In the genomic region with DNA sequence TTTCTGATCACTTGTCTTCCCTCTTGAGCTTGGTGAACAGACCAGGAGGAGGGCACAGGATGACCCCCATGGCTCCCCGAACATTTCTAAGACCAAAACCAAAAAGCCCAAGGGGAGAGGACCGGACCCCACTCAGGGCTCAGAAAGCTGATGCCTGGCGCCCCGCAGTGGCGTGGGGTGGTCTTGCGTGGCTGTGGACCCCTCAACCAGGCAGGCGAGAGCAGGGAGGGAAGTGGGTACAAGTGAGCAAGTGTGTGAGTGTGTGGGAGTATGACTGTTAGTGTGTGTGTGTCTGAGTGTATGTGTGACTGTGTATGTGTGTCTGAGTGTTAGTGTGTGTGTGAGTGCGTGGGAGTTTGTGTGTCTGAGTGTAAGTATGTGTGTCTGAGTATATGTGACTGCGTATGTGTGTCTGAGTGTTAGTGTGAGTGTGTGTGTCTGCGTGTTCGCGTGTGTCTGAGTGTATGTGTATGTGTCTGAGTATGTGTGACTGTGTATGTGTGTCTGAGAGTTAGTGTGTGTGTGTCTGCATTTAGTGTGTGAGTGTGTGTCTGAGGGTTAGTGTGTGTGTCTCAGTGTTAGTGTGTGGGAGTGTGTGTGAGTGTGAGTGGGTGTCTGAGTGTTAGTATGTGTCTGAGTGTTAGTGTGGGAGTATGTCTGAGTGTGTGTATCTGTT, we compare ENCODE assay signal across 21 cellular contexts. TPM values are rescaled to one million over a fixed set of nuclear protein-coding genes. Genes with fewer than 3 reads are reported as not detected.
DNase-seq lines count a peak whose midpoint lies in the region; ATAC-seq, FAIRE-seq and TF ChIP-seq lines count a peak whose summit lies in the region.
"Had no signal": no experiment of that assay in that cellular context is flagged by ENCODE, and none has a peak within 500 bp of the region (broad histone marks: within the 10 kb centered on the region; RNA-seq: fewer than 3 reads in every experiment).

No MANE protein-coding gene starts in this region.

- CTCF ChIA-PET in K562 (lab: Yijun Ruan, JAX; ENCODE audit: low intra/inter-chr PET ratio): no interaction called here
- CTCF ChIA-PET in activated naive CD4-positive, alpha-beta T cell treated with anti-CD3 and anti-CD28 coated beads for 36 hours (lab: Charles Lee): no interaction called here

- no peak overlapping the region for H3K27ac Mint-ChIP-seq in activated naive CD4-positive, alpha-beta T cell treated with anti-CD3 and anti-CD28 coated beads for 36 hours
- H3K27ac Mint-ChIP-seq: activated CD4-positive, alpha-beta memory T cell treated with anti-CD3 and anti-CD28 coated beads for 36 hours; activated T-cell treated with anti-CD3 and anti-CD28 coated beads, Interleukin-2, amount 50 U/mL, for 24 hours; stimulated activated memory B cell treated with anti-CD40 and anti-IgM and Interleukin-4, amounts not matched to agents 10 μg/mL and 1 μg/mL and 100 μg/mL, for 72 hours had no signal

- H3K79me2 ChIP-seq in K562 (ENCODE audit: control insufficient read depth, insufficient read depth, low read length): no peaks in the 10 kb centered on the region

- no peak overlapping the region for H3K14ac ChIP-seq in neuronal stem cell (ENCODE audit: low read length)

- H3K9me3 ChIP-seq in K562 (replicated peaks; ENCODE audit: control insufficient read depth, insufficient read depth, low read depth, low read length): no peaks in the 10 kb centered on the region
- peaks cover 0 to 4% of the 10 kb centered on the region in 2 donors for H3K9me3 ChIP-seq in neuronal stem cell (replicated peaks in 1 of 2; ENCODE audit: control insufficient read depth in 2 of 2, insufficient read depth in 1 of 2, low read depth in 1 of 2, low read length in 2 of 2)
- H3K9me3 ChIP-seq: tibial artery had no signal

- H3K36me3 Mint-ChIP-seq in activated naive CD4-positive, alpha-beta T cell treated with anti-CD3 and anti-CD28 coated beads for 36 hours (ENCODE audit: low read depth): no peaks in the 10 kb centered on the region
- H3K36me3 Mint-ChIP-seq: activated CD4-positive, alpha-beta memory T cell treated with anti-CD3 and anti-CD28 coated beads for 36 hours; stimulated activated memory B cell treated with anti-CD40 and anti-IgM and Interleukin-4, amounts not matched to agents 10 μg/mL and 1 μg/mL and 100 μg/mL, for 72 hours had no signal

- H3K27me3 Mint-ChIP-seq in activated naive CD4-positive, alpha-beta T cell treated with anti-CD3 and anti-CD28 coated beads for 36 hours (ENCODE audit: low read depth): no peaks in the 10 kb centered on the region
- H3K27me3 Mint-ChIP-seq: activated T-cell treated with anti-CD3 and anti-CD28 coated beads, Interleukin-2, amount 50 U/mL, for 24 hours had no signal

- H3K9ac ChIP-seq in K562 (ENCODE audit: insufficient read depth in 1 of 2, low read depth in 2 of 2, low read length in 2 of 2) (no peak overlapping the region), neuronal stem cell (ENCODE audit: low read depth, low read length, poor library complexity) (peak overlapping the region; percentile 65)
- H3K9ac ChIP-seq: BLaER1 treated with 17β-estradiol and CSF1 and Interleukin-3, amounts not matched to agents 10 nM and 100 nM had no signal

- H4K20me1 ChIP-seq in K562 (replicated peaks; ENCODE audit: control insufficient read depth, insufficient read depth, low read length): no peaks in the 10 kb centered on the region
- H4K20me1 ChIP-seq: BLaER1 treated with 17β-estradiol and CSF1 and Interleukin-3, amounts not matched to agents 10 nM and 100 nM had no signal

- H2AFZ ChIP-seq in K562 (ENCODE audit: low read depth, low read length) (no peak overlapping the region), neuronal stem cell (ENCODE audit: low read length) (no peak overlapping the region)

- no peak overlapping the region for H2BK120ac ChIP-seq in neuronal stem cell (ENCODE audit: low read depth, low read length)

- ATAC-seq in K562 (no peak), HG03521 (IDR thresholded peaks at IDR 0.05; ENCODE audit: unreplicated experiment) (no peak)

- TF ChIP-seq CTCF in GM12873 (IDR thresholded peaks at IDR 0.05; ENCODE audit: insufficient read depth, low read depth, low read length, missing control alignments) (peak; percentile 33), K562 (IDR thresholded peaks at IDR 0.05 in 2 of 3, conservative IDR thresholded peaks at IDR 0.05 in 1 of 3; ENCODE audit: insufficient read depth in 2 of 3, low read depth in 1 of 3, low read length in 3 of 3) (no peak)

- TF ChIP-seq POLR2A in K562 (conservative IDR thresholded peaks at IDR 0.05): no peak

- no peak overlapping the region for H3K18ac ChIP-seq in neuronal stem cell (ENCODE audit: low read length)

- peaks cover 4% of the 10 kb centered on the region for H3K9me1 ChIP-seq in K562 (ENCODE audit: control insufficient read depth, insufficient read depth, low read length)

- H3K23ac ChIP-seq in neuronal stem cell (ENCODE audit: low read depth, low read length, poor library complexity): no peak overlapping the region

- TF ChIP-seq EP300 in K562 (IDR thresholded peaks at IDR 0.05; ENCODE audit: low read length): no peak

- H3K9me3 Mint-ChIP-seq in activated naive CD4-positive, alpha-beta T cell treated with anti-CD3 and anti-CD28 coated beads for 36 hours: no peaks in the 10 kb centered on the region
- H3K9me3 Mint-ChIP-seq: activated CD4-positive, alpha-beta memory T cell treated with anti-CD3 and anti-CD28 coated beads for 36 hours; activated T-cell treated with anti-CD3 and anti-CD28 coated beads, Interleukin-2, amount 50 U/mL, for 24 hours; stimulated activated memory B cell treated with anti-CD40 and anti-IgM and Interleukin-4, amounts not matched to agents 10 μg/mL and 1 μg/mL and 100 μg/mL, for 72 hours had no signal

- in situ Hi-C loops in KBM-7 (cut with MboI; ENCODE audit: low pct_unique_long_range_greater_than_20kb, low sequenced_read_pairs): no loop called here
- in situ Hi-C loops in K562 (cut with MboI): no loop called here

- H3K4me1 Mint-ChIP-seq in activated naive CD4-positive, alpha-beta T cell treated with anti-CD3 and anti-CD28 coated beads for 36 hours (ENCODE audit: low read depth): no peaks in the 10 kb centered on the region
- H3K4me1 Mint-ChIP-seq: stimulated activated memory B cell treated with anti-CD40 and anti-IgM and Interleukin-4, amounts not matched to agents 10 μg/mL and 1 μg/mL and 100 μg/mL, for 72 hours had no signal

- H3K36me3 ChIP-seq in K562 (ENCODE audit: control insufficient read depth, insufficient read depth, low read length) (no peaks in the 10 kb centered on the region), neuronal stem cell (replicated peaks in 1 of 2; ENCODE audit: control insufficient read depth in 2 of 2, insufficient read depth in 2 of 2, low read length in 2 of 2) (peaks cover 0 to 1% of the 10 kb centered on the region in 2 donors)
- H3K36me3 ChIP-seq: BLaER1 treated with 17β-estradiol and CSF1 and Interleukin-3, amounts not matched to agents 10 nM and 100 nM; tibial artery had no signal

- peak; percentile 82 for FAIRE-seq in K562 (lab: Jason Lieb, UNC)
- FAIRE-seq: GM19239 had no signal

- no peak overlapping the region for H2BK5ac ChIP-seq in neuronal stem cell (ENCODE audit: low read length)

- no TSS peak for BruUV-seq in K562 (replicated peaks; lab: Mats Ljungman, UMichigan)

- H3K27ac ChIP-seq in K562 (ENCODE audit: extremely low read depth, low read depth, low read length) (no peak overlapping the region; the same call in 2 of the 3 replicates), neuronal stem cell (replicated peaks; ENCODE audit: low read length) (no peak overlapping the region)
- H3K27ac ChIP-seq: BLaER1 treated with 17β-estradiol and CSF1 and Interleukin-3, amounts not matched to agents 10 nM and 100 nM; tibial artery had no signal

- intact Hi-C loops in K562 (cut with micrococcal nuclease): no loop called here
- intact Hi-C loops in activated naive CD4-positive, alpha-beta T cell treated with anti-CD3 and anti-CD28 coated beads for 36 hours (cut with micrococcal nuclease): no loop called here

- TF ChIP-seq RAD21 in K562 (CRISPR knock-in tag; conservative IDR thresholded peaks at IDR 0.05 in 1 of 2, IDR thresholded peaks at IDR 0.05 in 1 of 2): no peak

- POLR2A ChIA-PET in K562 (lab: Yijun Ruan, JAX): interaction anchor here (0.6 kb wide), 1 partner anchor 30 kb away, joined by 3 read pairs; no protein-coding TSS in a partner anchor

- H3K4me1 ChIP-seq in K562 (replicated peaks in 1 of 2; ENCODE audit: control insufficient read depth in 2 of 2, insufficient read depth in 2 of 2, low read length in 2 of 2) (0 out of 5 replicates have a peak, but pooled peaks cover 0 to 6% of the 10 kb centered on the region in 2 experiments), neuronal stem cell (ENCODE audit: control insufficient read depth in 2 of 2, insufficient read depth in 1 of 2, low read depth in 1 of 2, low read length in 2 of 2) (no peaks in the 10 kb centered on the region)

- no peak overlapping the region for H3K4me3 ChIP-seq in K562
- peak overlapping the region in 1 of 2 donors; percentile 63 for H3K4me3 ChIP-seq in neuronal stem cell (ENCODE audit: low read length in 2 of 2)
- H3K4me3 ChIP-seq: BLaER1 treated with 17β-estradiol and CSF1 and Interleukin-3, amounts not matched to agents 10 nM and 100 nM; tibial artery had no signal

- no peak overlapping the region for H3K4ac ChIP-seq in neuronal stem cell (ENCODE audit: low read length)

- H2BK12ac ChIP-seq in neuronal stem cell (ENCODE audit: low read length): no peak overlapping the region

- no peak overlapping the region for H2BK15ac ChIP-seq in neuronal stem cell (ENCODE audit: low read length)

- DNase-seq in KBM-7 (peak; percentile 42), K562 (ENCODE audit: extremely low read depth in 1 of 4, low spot score in 3 of 4) (no peak), neuronal stem cell (ENCODE audit: low spot score) (no peak), A172 (ENCODE audit: low spot score) (no peak), NCI-H1105 (lab: John Stamatoyannopoulos, UW) (no peak)
- no peak for DNase-seq in activated naive CD4-positive, alpha-beta T cell treated with anti-CD3 and anti-CD28 coated beads for 36 hours
- DNase-seq: activated CD4-positive, alpha-beta memory T cell treated with anti-CD3 and anti-CD28 coated beads for 36 hours; activated naive CD4-positive, alpha-beta T cell treated with anti-CD3 and anti-CD28 coated beads, Interleukin-2, amount 50 U/mL, for 16 hours; activated T-cell treated with anti-CD3 and anti-CD28 coated beads, Interleukin-2, amount 50 U/mL, for 24 hours; cortex of kidney; DMS 273 treated with DMSO at 0.1 percent for 48 hours; midbrain; NCI-H345; retina; SW 1271; tibial artery had no signal

- no peak overlapping the region for H2AK5ac ChIP-seq in neuronal stem cell (ENCODE audit: low read depth, low read length)

- H3K79me1 ChIP-seq in neuronal stem cell (ENCODE audit: low read depth, low read length): no peaks in the 10 kb centered on the region

- 4% methylated on average over 12 of the region's 12 CpGs for WGBS in K562 (ENCODE audit: insufficient coverage, low coverage, missing lambda C conversion rate)
- 100% methylated on average over 2 of the region's 12 CpGs; no CpG with 5 or more reads in 1 of the 2 donors for WGBS in neuronal stem cell (ENCODE audit: extremely low coverage in 2 of 2, insufficient read length in 2 of 2, insufficient replicate concordance in 1 of 2), 2 donors

- H4K91ac ChIP-seq in neuronal stem cell (ENCODE audit: low read depth, low read length, poor library complexity): no peak overlapping the region

- peaks cover 86 to 96% of the 10 kb centered on the region in 2 experiments for H3K27me3 ChIP-seq in K562 (ENCODE audit: control insufficient read depth in 2 of 2, insufficient read depth in 2 of 2, low read length in 2 of 2)
- H3K27me3 ChIP-seq in neuronal stem cell (ENCODE audit: control insufficient read depth in 3 of 3, insufficient read depth in 3 of 3, low read depth in 1 of 3, low read length in 3 of 3): peaks cover 0 to 24% (median 0%) of the 10 kb centered on the region in 3 experiments
- H3K27me3 ChIP-seq: BLaER1 treated with 17β-estradiol and CSF1 and Interleukin-3, amounts not matched to agents 10 nM and 100 nM had no signal

- H3K4me2 ChIP-seq in K562 (ENCODE audit: insufficient read depth, low read length) (no peak overlapping the region), neuronal stem cell (ENCODE audit: insufficient read depth, low read length, poor library complexity, severe bottlenecking) (no peak overlapping the region)

- no peak overlapping the region for H4K8ac ChIP-seq in neuronal stem cell (ENCODE audit: low read depth, low read length)

- no peak overlapping the region for H3K4me3 Mint-ChIP-seq in activated naive CD4-positive, alpha-beta T cell treated with anti-CD3 and anti-CD28 coated beads for 36 hours
- H3K4me3 Mint-ChIP-seq: activated CD4-positive, alpha-beta memory T cell treated with anti-CD3 and anti-CD28 coated beads for 36 hours; activated T-cell treated with anti-CD3 and anti-CD28 coated beads, Interleukin-2, amount 50 U/mL, for 24 hours; stimulated activated memory B cell treated with anti-CD40 and anti-IgM and Interleukin-4, amounts not matched to agents 10 μg/mL and 1 μg/mL and 100 μg/mL, for 72 hours had no signal

RNA-seq across cellular contexts. Expression of a gene that starts 34.0 kb away (rescaled TPM):
- total RNA-seq in K562 (2011; cell fraction: chromatin; rRNA removed; ENCODE audit: low replicate concordance): 622 and 799 TPM in 2 replicates
- total RNA-seq in K562 (2011; cell fraction: nucleolus; rRNA removed): 847 and 892 TPM in 2 replicates
- total RNA-seq in K562 (2011; cell fraction: nucleoplasm; rRNA removed): 1,016 and 1,247 TPM in 2 replicates
- total RNA-seq in K562 (2014; rRNA removed): 294 and 361 TPM in 2 replicates
- 236 and 238 TPM in 2 replicates for total RNA-seq in K562 (2014; rRNA removed; fragmentation: Illumina TruSeq; extraction: Trizol)
- 173 and 188 TPM in 2 replicates for total RNA-seq in K562 (2015; rRNA removed; fragmentation: Illumina TruSeq; extraction: Trizol)
- 254 and 296 TPM in 2 replicates for total RNA-seq in K562 (2021)
- polyA plus RNA-seq in K562 (2011; rRNA removed): 625 and 787 TPM in 2 replicates
- 709 and 1,098 TPM in 2 replicates for polyA plus RNA-seq in K562 (2011; cell fraction: cytosol; rRNA removed)
- 446 and 453 TPM in 2 replicates for polyA plus RNA-seq in K562 (2011; cell fraction: nucleus; rRNA removed)
- polyA plus RNA-seq in K562 (2012): 116 and 259 TPM in 2 replicates
- polyA plus RNA-seq in K562 (2014; fragmentation: Illumina TruSeq; extraction: Trizol): 188 and 224 TPM in 2 replicates
- polyA plus RNA-seq in K562 (2014; fragmentation: Nextera tagmentation; extraction: Ambion mirVana): 10 to 100 TPM; 57.1 to 69.2 TPM
- 250 and 268 TPM in 2 replicates for polyA plus RNA-seq in K562 (2014; rRNA removed)
- polyA minus RNA-seq in K562 (2011; rRNA and poly(A)+ RNA removed): 551 and 619 TPM in 2 replicates
- polyA minus RNA-seq in K562 (2011; cell fraction: cytosol; rRNA and poly(A)+ RNA removed): 392 and 408 TPM in 2 replicates
- polyA minus RNA-seq in K562 (2011; cell fraction: nucleus; rRNA and poly(A)+ RNA removed): 329 and 473 TPM in 2 replicates
- polyA plus RNA-seq in neuronal stem cell (2013, experiment 1 of 2): 183 TPM
- 199 TPM for polyA plus RNA-seq in neuronal stem cell (2013, experiment 2 of 2)
- 10 to 100 TPM; 73.2 to 74.8 TPM for total RNA-seq in activated naive CD4-positive, alpha-beta T cell treated with anti-CD3 and anti-CD28 coated beads for 36 hours
- 106 and 141 TPM in 2 replicates for total RNA-seq in A172 (2014; rRNA removed; shearing (Covaris generic))
